In the genomic region with DNA sequence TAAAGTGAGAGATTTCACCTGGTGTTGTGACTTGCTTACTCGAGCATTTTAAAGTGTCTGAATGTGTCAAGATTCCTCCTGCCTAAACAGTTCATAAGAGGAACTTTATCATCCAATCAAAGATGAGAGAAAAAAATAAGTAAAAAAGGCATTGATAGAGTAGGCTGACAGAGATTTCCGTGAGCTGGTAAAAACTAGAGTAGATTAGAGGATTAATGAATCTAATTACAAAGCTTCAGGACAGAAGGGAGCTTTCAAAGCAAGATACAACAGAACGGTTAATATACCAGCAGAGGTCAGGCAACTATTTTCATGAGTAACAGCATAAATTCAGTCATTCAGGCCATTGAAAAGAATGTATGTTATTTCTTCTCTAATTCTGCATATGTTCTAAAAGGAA, we compare ENCODE assay signal across 14 cellular contexts.
DNase-seq lines count a peak whose midpoint lies in the region; ATAC-seq and TF ChIP-seq lines count a peak whose summit lies in the region.
"Had no signal": no experiment of that assay in that cellular context is flagged by ENCODE, and none has a peak within 500 bp of the region (broad histone marks: within the 10 kb centered on the region; RNA-seq: fewer than 3 reads in every experiment).

No MANE protein-coding gene starts in this region.

- no peaks in the 10 kb centered on the region for H3K9me2 ChIP-seq in GM23338 (ENCODE audit: insufficient read depth)

- H3K4me3 Mint-ChIP-seq in GM23338, result no peak overlapping the region
- H3K4me3 Mint-ChIP-seq: CD4-positive, alpha-beta memory T cell had no signal

- peaks cover 4% of the 10 kb centered on the region; the same call in 2 of the 3 replicates for H3K4me1 Mint-ChIP-seq in GM23338
- H3K4me1 Mint-ChIP-seq: CD4-positive, alpha-beta memory T cell had no signal

- no peak overlapping the region for H3K4me2 ChIP-seq in GM23338
- H3K4me2 ChIP-seq: A549 had no signal

- H4K20me1 ChIP-seq in GM23338 (replicated peaks; ENCODE audit: insufficient read depth), result no peaks in the 10 kb centered on the region

- H3K4me3 ChIP-seq in choroid plexus epithelial cell (ENCODE audit: low read depth, low read length), result no peak overlapping the region
- H3K4me3 ChIP-seq in GM23338, result no peak overlapping the region
- H3K4me3 ChIP-seq: A549, HAP-1 had no signal

- no peak overlapping the region for H3K27ac ChIP-seq in GM23338 (ENCODE audit: low read depth)
- H3K27ac ChIP-seq: A549, C4-2B, HL-60 had no signal

- H3K36me3 ChIP-seq in GM23338 (ENCODE audit: insufficient read depth), result no peaks in the 10 kb centered on the region
- H3K36me3 ChIP-seq: BE2C, HAP-1 had no signal

- H3K27ac Mint-ChIP-seq in GM23338, result no peak overlapping the region
- H3K27ac Mint-ChIP-seq: CD4-positive, alpha-beta memory T cell had no signal

- no peaks in the 10 kb centered on the region for H3K36me3 Mint-ChIP-seq in GM23338 (ENCODE audit: low read depth)
- H3K36me3 Mint-ChIP-seq: CD4-positive, alpha-beta memory T cell had no signal

- DNase-seq in NCI-H82 (lab: John Stamatoyannopoulos, UW) (peak; percentile 74), SK-N-DZ (ENCODE audit: low spot score) (peak; percentile 41), choroid plexus epithelial cell (ENCODE audit: low read depth) (peak; percentile 19), GM23338 (ENCODE audit: low spot score) (no peak), mesenteric fat pad (ENCODE audit: low spot score) (no peak), SHP77 treated with DMSO at 0.1 percent for 48 hours (lab: John Stamatoyannopoulos, UW) (no peak)
- DNase-seq: BE2C; CD4-positive, alpha-beta memory T cell; DMS53; GF-D8 had no signal

- no peak for ATAC-seq in GM23338
- ATAC-seq: A549 had no signal

- H3K9me3 Mint-ChIP-seq in GM23338, result no peaks in the 10 kb centered on the region
- H3K9me3 Mint-ChIP-seq: CD4-positive, alpha-beta memory T cell had no signal

- no peak overlapping the region for H2AFZ ChIP-seq in GM23338

- no peaks in the 10 kb centered on the region for H3K4me1 ChIP-seq in GM23338 (ENCODE audit: insufficient read depth)
- H3K4me1 ChIP-seq: A549, HAP-1 had no signal

- no peaks in the 10 kb centered on the region for H3K27me3 Mint-ChIP-seq in GM23338 (ENCODE audit: insufficient read depth, low read depth, poor library complexity)
- H3K27me3 Mint-ChIP-seq: CD4-positive, alpha-beta memory T cell had no signal

- no peaks in the 10 kb centered on the region for H3K79me2 ChIP-seq in GM23338 (replicated peaks; ENCODE audit: insufficient read depth)

- no peaks in the 10 kb centered on the region for H3K27me3 ChIP-seq in GM23338 (ENCODE audit: insufficient read depth)
- H3K27me3 ChIP-seq: BE2C had no signal

- no peaks in the 10 kb centered on the region for H3F3A ChIP-seq in GM23338 (replicated peaks; ENCODE audit: low read depth)

- TF ChIP-seq CTCF in choroid plexus epithelial cell (conservative IDR thresholded peaks at IDR 0.05; ENCODE audit: low read depth, low read length) (no peak), GM23338 (conservative IDR thresholded peaks at IDR 0.05; ENCODE audit: low read depth in 2 of 2) (no peak)

TF ChIP-seq in GM23338, 12 proteins besides CTCF, POLR2A, EP300 and RAD21:
- TF ChIP-seq JUNB (IDR thresholded peaks at IDR 0.05; ENCODE audit: unreplicated experiment) (no peak), CREB1 (CRISPR knock-in tag; IDR thresholded peaks at IDR 0.05; ENCODE audit: low read depth) (no peak), EZH2 (IDR thresholded peaks at IDR 0.05; ENCODE audit: low read depth, unreplicated experiment) (no peak), ZNF331 (CRISPR knock-in tag; IDR thresholded peaks at IDR 0.05; ENCODE audit: low read depth) (no peak), NANOG (IDR thresholded peaks at IDR 0.05; ENCODE audit: borderline replicate concordance) (no peak), POLR2AphosphoS5 (IDR thresholded peaks at IDR 0.05; ENCODE audit: low read depth) (no peak), STAT1 (IDR thresholded peaks at IDR 0.05; ENCODE audit: unreplicated experiment) (no peak), EZH2phosphoT487 (IDR thresholded peaks at IDR 0.05; ENCODE audit: unreplicated experiment) (no peak)
- TF ChIP-seq, protein P1, sequence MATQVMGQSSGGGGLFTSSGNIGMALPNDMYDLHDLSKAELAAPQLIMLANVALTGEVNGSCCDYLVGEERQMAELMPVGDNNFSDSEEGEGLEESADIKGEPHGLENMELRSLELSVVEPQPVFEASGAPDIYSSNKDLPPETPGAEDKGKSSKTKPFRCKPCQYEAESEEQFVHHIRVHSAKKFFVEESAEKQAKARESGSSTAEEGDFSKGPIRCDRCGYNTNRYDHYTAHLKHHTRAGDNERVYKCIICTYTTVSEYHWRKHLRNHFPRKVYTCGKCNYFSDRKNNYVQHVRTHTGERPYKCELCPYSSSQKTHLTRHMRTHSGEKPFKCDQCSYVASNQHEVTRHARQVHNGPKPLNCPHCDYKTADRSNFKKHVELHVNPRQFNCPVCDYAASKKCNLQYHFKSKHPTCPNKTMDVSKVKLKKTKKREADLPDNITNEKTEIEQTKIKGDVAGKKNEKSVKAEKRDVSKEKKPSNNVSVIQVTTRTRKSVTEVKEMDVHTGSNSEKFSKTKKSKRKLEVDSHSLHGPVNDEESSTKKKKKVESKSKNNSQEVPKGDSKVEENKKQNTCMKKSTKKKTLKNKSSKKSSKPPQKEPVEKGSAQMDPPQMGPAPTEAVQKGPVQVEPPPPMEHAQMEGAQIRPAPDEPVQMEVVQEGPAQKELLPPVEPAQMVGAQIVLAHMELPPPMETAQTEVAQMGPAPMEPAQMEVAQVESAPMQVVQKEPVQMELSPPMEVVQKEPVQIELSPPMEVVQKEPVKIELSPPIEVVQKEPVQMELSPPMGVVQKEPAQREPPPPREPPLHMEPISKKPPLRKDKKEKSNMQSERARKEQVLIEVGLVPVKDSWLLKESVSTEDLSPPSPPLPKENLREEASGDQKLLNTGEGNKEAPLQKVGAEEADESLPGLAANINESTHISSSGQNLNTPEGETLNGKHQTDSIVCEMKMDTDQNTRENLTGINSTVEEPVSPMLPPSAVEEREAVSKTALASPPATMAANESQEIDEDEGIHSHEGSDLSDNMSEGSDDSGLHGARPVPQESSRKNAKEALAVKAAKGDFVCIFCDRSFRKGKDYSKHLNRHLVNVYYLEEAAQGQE (IDR thresholded peaks at IDR 0.05; ENCODE audit: unreplicated experiment), result no peak
- TF ChIP-seq, protein P2, sequence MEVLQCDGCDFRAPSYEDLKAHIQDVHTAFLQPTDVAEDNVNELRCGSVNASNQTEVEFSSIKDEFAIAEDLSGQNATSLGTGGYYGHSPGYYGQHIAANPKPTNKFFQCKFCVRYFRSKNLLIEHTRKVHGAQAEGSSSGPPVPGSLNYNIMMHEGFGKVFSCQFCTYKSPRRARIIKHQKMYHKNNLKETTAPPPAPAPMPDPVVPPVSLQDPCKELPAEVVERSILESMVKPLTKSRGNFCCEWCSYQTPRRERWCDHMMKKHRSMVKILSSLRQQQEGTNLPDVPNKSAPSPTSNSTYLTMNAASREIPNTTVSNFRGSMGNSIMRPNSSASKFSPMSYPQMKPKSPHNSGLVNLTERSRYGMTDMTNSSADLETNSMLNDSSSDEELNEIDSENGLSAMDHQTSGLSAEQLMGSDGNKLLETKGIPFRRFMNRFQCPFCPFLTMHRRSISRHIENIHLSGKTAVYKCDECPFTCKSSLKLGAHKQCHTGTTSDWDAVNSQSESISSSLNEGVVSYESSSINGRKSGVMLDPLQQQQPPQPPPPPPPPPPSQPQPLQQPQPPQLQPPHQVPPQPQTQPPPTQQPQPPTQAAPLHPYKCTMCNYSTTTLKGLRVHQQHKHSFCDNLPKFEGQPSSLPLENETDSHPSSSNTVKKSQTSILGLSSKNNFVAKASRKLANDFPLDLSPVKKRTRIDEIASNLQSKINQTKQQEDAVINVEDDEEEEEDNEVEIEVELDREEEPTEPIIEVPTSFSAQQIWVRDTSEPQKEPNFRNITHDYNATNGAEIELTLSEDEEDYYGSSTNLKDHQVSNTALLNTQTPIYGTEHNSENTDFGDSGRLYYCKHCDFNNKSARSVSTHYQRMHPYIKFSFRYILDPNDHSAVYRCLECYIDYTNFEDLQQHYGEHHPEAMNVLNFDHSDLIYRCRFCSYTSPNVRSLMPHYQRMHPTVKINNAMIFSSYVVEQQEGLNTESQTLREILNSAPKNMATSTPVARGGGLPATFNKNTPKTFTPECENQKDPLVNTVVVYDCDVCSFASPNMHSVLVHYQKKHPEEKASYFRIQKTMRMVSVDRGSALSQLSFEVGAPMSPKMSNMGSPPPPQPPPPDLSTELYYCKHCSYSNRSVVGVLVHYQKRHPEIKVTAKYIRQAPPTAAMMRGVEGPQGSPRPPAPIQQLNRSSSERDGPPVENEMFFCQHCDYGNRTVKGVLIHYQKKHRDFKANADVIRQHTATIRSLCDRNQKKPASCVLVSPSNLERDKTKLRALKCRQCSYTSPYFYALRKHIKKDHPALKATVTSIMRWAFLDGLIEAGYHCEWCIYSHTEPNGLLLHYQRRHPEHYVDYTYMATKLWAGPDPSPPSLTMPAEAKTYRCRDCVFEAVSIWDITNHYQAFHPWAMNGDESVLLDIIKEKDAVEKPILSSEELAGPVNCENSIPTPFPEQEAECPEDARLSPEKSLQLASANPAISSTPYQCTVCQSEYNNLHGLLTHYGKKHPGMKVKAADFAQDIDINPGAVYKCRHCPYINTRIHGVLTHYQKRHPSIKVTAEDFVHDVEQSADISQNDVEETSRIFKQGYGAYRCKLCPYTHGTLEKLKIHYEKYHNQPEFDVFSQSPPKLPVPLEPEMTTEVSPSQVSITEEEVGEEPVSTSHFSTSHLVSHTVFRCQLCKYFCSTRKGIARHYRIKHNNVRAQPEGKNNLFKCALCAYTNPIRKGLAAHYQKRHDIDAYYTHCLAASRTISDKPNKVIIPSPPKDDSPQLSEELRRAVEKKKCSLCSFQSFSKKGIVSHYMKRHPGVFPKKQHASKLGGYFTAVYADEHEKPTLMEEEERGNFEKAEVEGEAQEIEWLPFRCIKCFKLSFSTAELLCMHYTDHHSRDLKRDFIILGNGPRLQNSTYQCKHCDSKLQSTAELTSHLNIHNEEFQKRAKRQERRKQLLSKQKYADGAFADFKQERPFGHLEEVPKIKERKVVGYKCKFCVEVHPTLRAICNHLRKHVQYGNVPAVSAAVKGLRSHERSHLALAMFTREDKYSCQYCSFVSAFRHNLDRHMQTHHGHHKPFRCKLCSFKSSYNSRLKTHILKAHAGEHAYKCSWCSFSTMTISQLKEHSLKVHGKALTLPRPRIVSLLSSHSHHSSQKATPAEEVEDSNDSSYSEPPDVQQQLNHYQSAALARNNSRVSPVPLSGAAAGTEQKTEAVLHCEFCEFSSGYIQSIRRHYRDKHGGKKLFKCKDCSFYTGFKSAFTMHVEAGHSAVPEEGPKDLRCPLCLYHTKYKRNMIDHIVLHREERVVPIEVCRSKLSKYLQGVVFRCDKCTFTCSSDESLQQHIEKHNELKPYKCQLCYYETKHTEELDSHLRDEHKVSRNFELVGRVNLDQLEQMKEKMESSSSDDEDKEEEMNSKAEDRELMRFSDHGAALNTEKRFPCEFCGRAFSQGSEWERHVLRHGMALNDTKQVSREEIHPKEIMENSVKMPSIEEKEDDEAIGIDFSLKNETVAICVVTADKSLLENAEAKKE (CRISPR knock-in tag; IDR thresholded peaks at IDR 0.05), result no peak

Comparison
In these comparisons a context has a peak if more than half of its experiments do, and no peak if none do; other contexts are left out.
1. DNase-seq: peak in NCI-H82 (single experiment), SK-N-DZ (single experiment) and choroid plexus epithelial cell (single experiment); none in GM23338 (single experiment), mesenteric fat pad (single experiment) and SHP77 treated with DMSO at 0.1 percent for 48 hours (single experiment).